ENCODE assay signal across 1 cellular context in the genomic region with DNA sequence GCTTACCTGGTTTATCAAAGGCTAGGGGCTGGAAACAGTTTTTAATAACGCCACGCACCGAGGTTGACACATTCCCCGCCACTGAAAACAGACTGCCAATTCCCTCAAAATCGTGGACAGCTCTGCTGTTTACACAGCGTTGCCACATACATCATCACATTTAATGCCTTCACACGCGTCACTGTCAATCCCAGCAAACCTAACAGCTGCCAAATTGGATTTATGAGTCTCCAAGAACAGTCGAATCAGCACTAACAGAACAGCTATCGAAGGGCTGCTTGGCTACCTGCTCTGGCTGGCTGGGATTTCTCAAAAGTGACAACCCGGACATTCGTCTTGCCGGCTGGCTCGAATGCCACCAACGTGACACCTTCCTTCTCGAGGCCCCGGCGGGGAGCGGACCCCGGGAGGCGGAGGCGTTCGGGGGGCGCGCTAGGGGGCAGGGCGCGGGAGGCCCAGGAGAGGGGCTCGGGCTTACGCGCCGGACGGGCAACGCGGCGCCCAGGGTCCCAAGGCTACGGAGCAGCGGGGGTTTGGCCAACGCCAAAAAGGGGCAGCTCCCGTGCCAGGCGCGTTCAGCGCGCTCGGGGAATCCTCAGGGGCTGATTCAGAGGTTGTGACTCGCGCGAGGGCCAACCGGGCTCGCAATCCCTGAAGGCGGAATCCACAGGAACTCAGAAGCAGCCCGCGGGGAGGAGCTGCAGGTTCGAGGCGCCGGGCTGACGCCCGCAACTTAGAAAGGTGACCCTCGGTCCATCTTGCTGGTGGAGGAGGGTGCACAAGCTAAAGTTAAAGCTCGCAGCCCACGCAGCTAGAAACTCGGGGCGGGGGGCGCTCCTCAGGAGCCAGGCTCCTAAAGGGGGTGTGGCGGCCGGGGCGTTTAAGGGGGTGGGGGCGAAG.
TF ChIP-seq lines count a peak whose summit lies in the region.

No MANE protein-coding gene starts in this region.

TF ChIP-seq in HepG2, 621 proteins besides CTCF, POLR2A, EP300 and RAD21 (continued from another document and continues in another):
- TF ChIP-seq MTF2 (CRISPR knock-in tag; IDR thresholded peaks at IDR 0.05; ENCODE audit: borderline replicate concordance): 0 out of 2 replicates have a peak, but pooled peaks have one; percentile 54
- TF ChIP-seq NONO (IDR thresholded peaks at IDR 0.05): no peak
- TF ChIP-seq NONO (CRISPR knock-in tag; conservative IDR thresholded peaks at IDR 0.05): peak; percentile 43; the same call in 1 of the 2 replicates
- TF ChIP-seq ZNF24 (IDR thresholded peaks at IDR 0.05): no peak
- TF ChIP-seq KMT2B (CRISPR knock-in tag; IDR thresholded peaks at IDR 0.05): no peak; the same call in 1 of the 2 replicates
- TF ChIP-seq, protein P1, sequence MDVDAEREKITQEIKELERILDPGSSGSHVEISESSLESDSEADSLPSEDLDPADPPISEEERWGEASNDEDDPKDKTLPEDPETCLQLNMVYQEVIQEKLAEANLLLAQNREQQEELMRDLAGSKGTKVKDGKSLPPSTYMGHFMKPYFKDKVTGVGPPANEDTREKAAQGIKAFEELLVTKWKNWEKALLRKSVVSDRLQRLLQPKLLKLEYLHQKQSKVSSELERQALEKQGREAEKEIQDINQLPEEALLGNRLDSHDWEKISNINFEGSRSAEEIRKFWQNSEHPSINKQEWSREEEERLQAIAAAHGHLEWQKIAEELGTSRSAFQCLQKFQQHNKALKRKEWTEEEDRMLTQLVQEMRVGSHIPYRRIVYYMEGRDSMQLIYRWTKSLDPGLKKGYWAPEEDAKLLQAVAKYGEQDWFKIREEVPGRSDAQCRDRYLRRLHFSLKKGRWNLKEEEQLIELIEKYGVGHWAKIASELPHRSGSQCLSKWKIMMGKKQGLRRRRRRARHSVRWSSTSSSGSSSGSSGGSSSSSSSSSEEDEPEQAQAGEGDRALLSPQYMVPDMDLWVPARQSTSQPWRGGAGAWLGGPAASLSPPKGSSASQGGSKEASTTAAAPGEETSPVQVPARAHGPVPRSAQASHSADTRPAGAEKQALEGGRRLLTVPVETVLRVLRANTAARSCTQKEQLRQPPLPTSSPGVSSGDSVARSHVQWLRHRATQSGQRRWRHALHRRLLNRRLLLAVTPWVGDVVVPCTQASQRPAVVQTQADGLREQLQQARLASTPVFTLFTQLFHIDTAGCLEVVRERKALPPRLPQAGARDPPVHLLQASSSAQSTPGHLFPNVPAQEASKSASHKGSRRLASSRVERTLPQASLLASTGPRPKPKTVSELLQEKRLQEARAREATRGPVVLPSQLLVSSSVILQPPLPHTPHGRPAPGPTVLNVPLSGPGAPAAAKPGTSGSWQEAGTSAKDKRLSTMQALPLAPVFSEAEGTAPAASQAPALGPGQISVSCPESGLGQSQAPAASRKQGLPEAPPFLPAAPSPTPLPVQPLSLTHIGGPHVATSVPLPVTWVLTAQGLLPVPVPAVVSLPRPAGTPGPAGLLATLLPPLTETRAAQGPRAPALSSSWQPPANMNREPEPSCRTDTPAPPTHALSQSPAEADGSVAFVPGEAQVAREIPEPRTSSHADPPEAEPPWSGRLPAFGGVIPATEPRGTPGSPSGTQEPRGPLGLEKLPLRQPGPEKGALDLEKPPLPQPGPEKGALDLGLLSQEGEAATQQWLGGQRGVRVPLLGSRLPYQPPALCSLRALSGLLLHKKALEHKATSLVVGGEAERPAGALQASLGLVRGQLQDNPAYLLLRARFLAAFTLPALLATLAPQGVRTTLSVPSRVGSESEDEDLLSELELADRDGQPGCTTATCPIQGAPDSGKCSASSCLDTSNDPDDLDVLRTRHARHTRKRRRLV (CRISPR knock-in tag; IDR thresholded peaks at IDR 0.05): no peak
- TF ChIP-seq, protein P2, sequence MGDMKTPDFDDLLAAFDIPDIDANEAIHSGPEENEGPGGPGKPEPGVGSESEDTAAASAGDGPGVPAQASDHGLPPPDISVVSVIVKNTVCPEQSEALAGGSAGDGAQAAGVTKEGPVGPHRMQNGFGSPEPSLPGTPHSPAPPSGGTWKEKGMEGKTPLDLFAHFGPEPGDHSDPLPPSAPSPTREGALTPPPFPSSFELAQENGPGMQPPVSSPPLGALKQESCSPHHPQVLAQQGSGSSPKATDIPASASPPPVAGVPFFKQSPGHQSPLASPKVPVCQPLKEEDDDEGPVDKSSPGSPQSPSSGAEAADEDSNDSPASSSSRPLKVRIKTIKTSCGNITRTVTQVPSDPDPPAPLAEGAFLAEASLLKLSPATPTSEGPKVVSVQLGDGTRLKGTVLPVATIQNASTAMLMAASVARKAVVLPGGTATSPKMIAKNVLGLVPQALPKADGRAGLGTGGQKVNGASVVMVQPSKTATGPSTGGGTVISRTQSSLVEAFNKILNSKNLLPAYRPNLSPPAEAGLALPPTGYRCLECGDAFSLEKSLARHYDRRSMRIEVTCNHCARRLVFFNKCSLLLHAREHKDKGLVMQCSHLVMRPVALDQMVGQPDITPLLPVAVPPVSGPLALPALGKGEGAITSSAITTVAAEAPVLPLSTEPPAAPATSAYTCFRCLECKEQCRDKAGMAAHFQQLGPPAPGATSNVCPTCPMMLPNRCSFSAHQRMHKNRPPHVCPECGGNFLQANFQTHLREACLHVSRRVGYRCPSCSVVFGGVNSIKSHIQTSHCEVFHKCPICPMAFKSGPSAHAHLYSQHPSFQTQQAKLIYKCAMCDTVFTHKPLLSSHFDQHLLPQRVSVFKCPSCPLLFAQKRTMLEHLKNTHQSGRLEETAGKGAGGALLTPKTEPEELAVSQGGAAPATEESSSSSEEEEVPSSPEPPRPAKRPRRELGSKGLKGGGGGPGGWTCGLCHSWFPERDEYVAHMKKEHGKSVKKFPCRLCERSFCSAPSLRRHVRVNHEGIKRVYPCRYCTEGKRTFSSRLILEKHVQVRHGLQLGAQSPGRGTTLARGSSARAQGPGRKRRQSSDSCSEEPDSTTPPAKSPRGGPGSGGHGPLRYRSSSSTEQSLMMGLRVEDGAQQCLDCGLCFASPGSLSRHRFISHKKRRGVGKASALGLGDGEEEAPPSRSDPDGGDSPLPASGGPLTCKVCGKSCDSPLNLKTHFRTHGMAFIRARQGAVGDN (CRISPR knock-in tag; IDR thresholded peaks at IDR 0.05): peak; percentile 86
- TF ChIP-seq, protein P3, sequence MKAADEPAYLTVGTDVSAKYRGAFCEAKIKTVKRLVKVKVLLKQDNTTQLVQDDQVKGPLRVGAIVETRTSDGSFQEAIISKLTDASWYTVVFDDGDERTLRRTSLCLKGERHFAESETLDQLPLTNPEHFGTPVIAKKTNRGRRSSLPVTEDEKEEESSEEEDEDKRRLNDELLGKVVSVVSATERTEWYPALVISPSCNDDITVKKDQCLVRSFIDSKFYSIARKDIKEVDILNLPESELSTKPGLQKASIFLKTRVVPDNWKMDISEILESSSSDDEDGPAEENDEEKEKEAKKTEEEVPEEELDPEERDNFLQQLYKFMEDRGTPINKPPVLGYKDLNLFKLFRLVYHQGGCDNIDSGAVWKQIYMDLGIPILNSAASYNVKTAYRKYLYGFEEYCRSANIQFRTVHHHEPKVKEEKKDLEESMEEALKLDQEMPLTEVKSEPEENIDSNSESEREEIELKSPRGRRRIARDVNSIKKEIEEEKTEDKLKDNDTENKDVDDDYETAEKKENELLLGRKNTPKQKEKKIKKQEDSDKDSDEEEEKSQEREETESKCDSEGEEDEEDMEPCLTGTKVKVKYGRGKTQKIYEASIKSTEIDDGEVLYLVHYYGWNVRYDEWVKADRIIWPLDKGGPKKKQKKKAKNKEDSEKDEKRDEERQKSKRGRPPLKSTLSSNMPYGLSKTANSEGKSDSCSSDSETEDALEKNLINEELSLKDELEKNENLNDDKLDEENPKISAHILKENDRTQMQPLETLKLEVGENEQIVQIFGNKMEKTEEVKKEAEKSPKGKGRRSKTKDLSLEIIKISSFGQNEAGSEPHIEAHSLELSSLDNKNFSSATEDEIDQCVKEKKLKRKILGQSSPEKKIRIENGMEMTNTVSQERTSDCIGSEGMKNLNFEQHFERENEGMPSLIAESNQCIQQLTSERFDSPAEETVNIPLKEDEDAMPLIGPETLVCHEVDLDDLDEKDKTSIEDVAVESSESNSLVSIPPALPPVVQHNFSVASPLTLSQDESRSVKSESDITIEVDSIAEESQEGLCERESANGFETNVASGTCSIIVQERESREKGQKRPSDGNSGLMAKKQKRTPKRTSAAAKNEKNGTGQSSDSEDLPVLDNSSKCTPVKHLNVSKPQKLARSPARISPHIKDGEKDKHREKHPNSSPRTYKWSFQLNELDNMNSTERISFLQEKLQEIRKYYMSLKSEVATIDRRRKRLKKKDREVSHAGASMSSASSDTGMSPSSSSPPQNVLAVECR (CRISPR knock-in tag; IDR thresholded peaks at IDR 0.05; ENCODE audit: borderline replicate concordance): peak; percentile 66; the same call in 1 of the 2 replicates
- TF ChIP-seq ELF3 (CRISPR knock-in tag; IDR thresholded peaks at IDR 0.05): no peak
- TF ChIP-seq, protein P4, sequence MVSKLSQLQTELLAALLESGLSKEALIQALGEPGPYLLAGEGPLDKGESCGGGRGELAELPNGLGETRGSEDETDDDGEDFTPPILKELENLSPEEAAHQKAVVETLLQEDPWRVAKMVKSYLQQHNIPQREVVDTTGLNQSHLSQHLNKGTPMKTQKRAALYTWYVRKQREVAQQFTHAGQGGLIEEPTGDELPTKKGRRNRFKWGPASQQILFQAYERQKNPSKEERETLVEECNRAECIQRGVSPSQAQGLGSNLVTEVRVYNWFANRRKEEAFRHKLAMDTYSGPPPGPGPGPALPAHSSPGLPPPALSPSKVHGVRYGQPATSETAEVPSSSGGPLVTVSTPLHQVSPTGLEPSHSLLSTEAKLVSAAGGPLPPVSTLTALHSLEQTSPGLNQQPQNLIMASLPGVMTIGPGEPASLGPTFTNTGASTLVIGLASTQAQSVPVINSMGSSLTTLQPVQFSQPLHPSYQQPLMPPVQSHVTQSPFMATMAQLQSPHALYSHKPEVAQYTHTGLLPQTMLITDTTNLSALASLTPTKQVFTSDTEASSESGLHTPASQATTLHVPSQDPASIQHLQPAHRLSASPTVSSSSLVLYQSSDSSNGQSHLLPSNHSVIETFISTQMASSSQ (IDR thresholded peaks at IDR 0.05; ENCODE audit: low read depth): no peak
- TF ChIP-seq, protein P4 (CRISPR knock-in tag; IDR thresholded peaks at IDR 0.05; ENCODE audit: borderline replicate concordance): no peak
- TF ChIP-seq RFXAP (CRISPR knock-in tag; IDR thresholded peaks at IDR 0.05; ENCODE audit: borderline replicate concordance): peak; percentile 44; the same call in 1 of the 2 replicates
- no peak for TF ChIP-seq KLF11 (CRISPR knock-in tag; IDR thresholded peaks at IDR 0.05)
- TF ChIP-seq ZKSCAN1 (IDR thresholded peaks at IDR 0.05; ENCODE audit: low read length): no peak
- TF ChIP-seq ZFP62 (CRISPR knock-in tag; IDR thresholded peaks at IDR 0.05): no peak
- TF ChIP-seq, protein P5, sequence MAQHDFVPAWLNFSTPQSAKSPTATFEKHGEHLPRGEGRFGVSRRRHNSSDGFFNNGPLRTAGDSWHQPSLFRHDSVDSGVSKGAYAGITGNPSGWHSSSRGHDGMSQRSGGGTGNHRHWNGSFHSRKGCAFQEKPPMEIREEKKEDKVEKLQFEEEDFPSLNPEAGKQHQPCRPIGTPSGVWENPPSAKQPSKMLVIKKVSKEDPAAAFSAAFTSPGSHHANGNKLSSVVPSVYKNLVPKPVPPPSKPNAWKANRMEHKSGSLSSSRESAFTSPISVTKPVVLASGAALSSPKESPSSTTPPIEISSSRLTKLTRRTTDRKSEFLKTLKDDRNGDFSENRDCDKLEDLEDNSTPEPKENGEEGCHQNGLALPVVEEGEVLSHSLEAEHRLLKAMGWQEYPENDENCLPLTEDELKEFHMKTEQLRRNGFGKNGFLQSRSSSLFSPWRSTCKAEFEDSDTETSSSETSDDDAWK (CRISPR knock-in tag; IDR thresholded peaks at IDR 0.05): no peak
